24 cellular contexts compared by ENCODE assay signal in genomic region chr13:88937381-88937780, GRCh38.
"Had no signal": no experiment of that assay in that cellular context is flagged by ENCODE, and none has a peak within 500 bp of the region (broad histone marks: within the 10 kb centered on the region; RNA-seq: fewer than 3 reads in every experiment).

No MANE protein-coding gene starts in this region.

- H3K9me3 Mint-ChIP-seq: immature natural killer cell; naive B cell; nephron; stimulated activated naive B cell treated with anti-CD40 and anti-IgM and Interleukin-4, amounts not matched to agents 10 μg/mL and 1 μg/mL and 100 μg/mL, for 72 hours; stimulated activated naive CD8-positive, alpha-beta T cell treated with anti-CD3 and anti-CD28 coated beads, Interleukin-15, amount 100 ng/mL, for 72 hours had no signal

- H3K36me3 Mint-ChIP-seq: naive B cell; stimulated activated naive B cell treated with anti-CD40 and anti-IgM and Interleukin-4, amounts not matched to agents 10 μg/mL and 1 μg/mL and 100 μg/mL, for 72 hours had no signal

- H3K27ac ChIP-seq: esophagus squamous epithelium, gastroesophageal sphincter, left ventricle myocardium inferior, pancreas, prostate gland, spleen, testis, tibial nerve, upper lobe of right lung, vagina had no signal

- H3K9me3 ChIP-seq: esophagus squamous epithelium, gastroesophageal sphincter, left ventricle myocardium inferior, pancreas, prostate gland, spleen, testis, tibial nerve, upper lobe of right lung, vagina had no signal

- H3K4me3 ChIP-seq: esophagus squamous epithelium, gastroesophageal sphincter, left ventricle myocardium inferior, lung, pancreas, prostate gland, spleen, testis, tibial nerve, upper lobe of right lung, vagina had no signal

- H3K4me3 Mint-ChIP-seq: dendritic cell treated with granulocyte-macrophage colony-stimulating factor and Interleukin-4, amounts not matched to agents 40 ng/mL and 50 ng/mL, for 4 days; effector memory CD8-positive, alpha-beta T cell; immature natural killer cell; nephron; stimulated activated naive B cell treated with anti-CD40 and anti-IgM and Interleukin-4, amounts not matched to agents 10 μg/mL and 1 μg/mL and 100 μg/mL, for 72 hours; stimulated activated naive CD8-positive, alpha-beta T cell treated with anti-CD3 and anti-CD28 coated beads, Interleukin-15, amount 100 ng/mL, for 72 hours had no signal

- H3K4me1 Mint-ChIP-seq: nephron; stimulated activated naive CD8-positive, alpha-beta T cell treated with anti-CD3 and anti-CD28 coated beads, Interleukin-15, amount 100 ng/mL, for 72 hours had no signal

- H3K27me3 ChIP-seq: esophagus squamous epithelium, gastroesophageal sphincter, pancreas, spleen, testis, tibial nerve, upper lobe of right lung, vagina had no signal

- H3K4me1 ChIP-seq: esophagus squamous epithelium, gastroesophageal sphincter, left ventricle myocardium inferior, pancreas, prostate gland, spleen, testis, tibial nerve, upper lobe of right lung, vagina had no signal

- H3K36me3 ChIP-seq: esophagus squamous epithelium, gastroesophageal sphincter, left ventricle myocardium inferior, pancreas, prostate gland, spleen, tibial nerve, upper lobe of right lung, vagina had no signal

- DNase-seq: effector memory CD8-positive, alpha-beta T cell; esophagus squamous epithelium; foreskin fibroblast; immature natural killer cell; left ventricle myocardium inferior; mesendoderm; naive B cell; occipital lobe; pancreas; spleen; stimulated activated CD4-positive, alpha-beta T cell treated with anti-CD3 and anti-CD28 coated beads, Interleukin-15, amount 100 ng/mL, for 24 hours; stimulated activated CD4-positive, alpha-beta T cell treated with anti-CD3 and anti-CD28 coated beads, Interleukin-2, amount 100 ng/mL, for 24 hours; stimulated activated CD4-positive, alpha-beta T cell treated with anti-CD3 and anti-CD28 coated beads, Interleukin-4, amount 100 ng/mL, for 4 hours; stimulated activated naive B cell treated with anti-CD40 and anti-IgM and Interleukin-4, amounts not matched to agents 10 μg/mL and 1 μg/mL and 100 μg/mL, for 72 hours; stimulated activated naive CD8-positive, alpha-beta T cell treated with anti-CD3 and anti-CD28 coated beads, Interleukin-15, amount 100 ng/mL, for 72 hours; testis; upper lobe of right lung had no signal

- H3K27ac Mint-ChIP-seq: dendritic cell treated with granulocyte-macrophage colony-stimulating factor and Interleukin-4, amounts not matched to agents 40 ng/mL and 50 ng/mL, for 4 days; effector memory CD8-positive, alpha-beta T cell; immature natural killer cell; nephron; stimulated activated naive B cell treated with anti-CD40 and anti-IgM and Interleukin-4, amounts not matched to agents 10 μg/mL and 1 μg/mL and 100 μg/mL, for 72 hours; stimulated activated naive CD8-positive, alpha-beta T cell treated with anti-CD3 and anti-CD28 coated beads, Interleukin-15, amount 100 ng/mL, for 72 hours had no signal

- H3K27me3 Mint-ChIP-seq: dendritic cell treated with granulocyte-macrophage colony-stimulating factor and Interleukin-4, amounts not matched to agents 40 ng/mL and 50 ng/mL, for 4 days; effector memory CD8-positive, alpha-beta T cell; naive B cell; stimulated activated naive B cell treated with anti-CD40 and anti-IgM and Interleukin-4, amounts not matched to agents 10 μg/mL and 1 μg/mL and 100 μg/mL, for 72 hours; stimulated activated naive CD8-positive, alpha-beta T cell treated with anti-CD3 and anti-CD28 coated beads, Interleukin-15, amount 100 ng/mL, for 72 hours had no signal
